In the genomic region with DNA sequence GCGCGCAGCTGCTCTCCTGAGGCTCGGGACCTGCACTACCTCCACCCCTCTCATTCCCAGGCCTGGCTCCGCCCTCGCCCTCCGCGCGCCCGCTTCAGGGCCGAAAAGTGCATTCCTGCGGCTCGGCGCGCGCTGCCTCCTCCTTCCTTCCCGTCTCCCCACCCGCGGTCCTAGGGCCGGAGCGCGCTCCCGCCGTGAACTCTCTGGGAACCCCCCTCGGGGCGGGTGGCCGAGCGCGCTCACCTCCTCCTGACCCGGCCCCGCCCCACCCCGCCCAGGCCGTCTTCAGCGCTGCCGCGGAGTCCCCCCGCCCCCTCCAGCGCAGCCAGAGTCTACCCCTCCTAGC, we compare ENCODE assay signal across 8 cellular contexts. TPM values are rescaled to one million over a fixed set of nuclear protein-coding genes. Genes with fewer than 3 reads are reported as not detected.
A peak's percentile ranks its signal among the peaks of the same experiment; 100 is the strongest.
DNase-seq lines count a peak whose midpoint lies in the region; ATAC-seq and TF ChIP-seq lines count a peak whose summit lies in the region.

No MANE protein-coding gene starts in this region.

- no peak for TF ChIP-seq CTCF in right lobe of liver (IDR thresholded peaks at IDR 0.05)

- H3K9me3 ChIP-seq in right lobe of liver, result no peaks in the 10 kb centered on the region

- no peaks in the 10 kb centered on the region for H3K36me3 ChIP-seq in right lobe of liver

- H3K27me3 ChIP-seq in right lobe of liver, result no peaks in the 10 kb centered on the region

- H3K4me1 ChIP-seq in right lobe of liver, result peaks cover 0 to 11% (median 0%) of the 10 kb centered on the region in 4 donors

- peak overlapping the region; percentile 49 to 63 (median 57) for H3K4me3 ChIP-seq in right lobe of liver

- DNase-seq in AG08395 (ENCODE audit: low spot score), result peak; percentile 96
- peak; percentile 68 for DNase-seq in NCI-H748 treated with DMSO at 0.1 percent for 48 hours (lab: John Stamatoyannopoulos, UW)
- DNase-seq in activated CD4-positive, alpha-beta T cell treated with anti-CD3 and anti-CD28 coated beads, Interleukin-2, amount 50 U/mL, for 48 hours, result peak; percentile 86 to 90
- DNase-seq in dermis microvascular lymphatic vessel endothelial cell (ENCODE audit: low read depth in 2 of 2), result peak; percentile 41 to 90
- peak; percentile 89 to 93 (median 90) for DNase-seq in right lobe of liver
- DNase-seq in stimulated activated CD4-positive, alpha-beta T cell treated with anti-CD3 and anti-CD28 coated beads, Interleukin-2, amount 100 ng/mL, for 48 hours, result peak; percentile 69 to 75

- ATAC-seq in HG03280 (IDR thresholded peaks at IDR 0.05; ENCODE audit: unreplicated experiment), result peak; percentile 58
- ATAC-seq in right lobe of liver, result peak; percentile 84 to 91 (median 86)

- TF ChIP-seq POLR2A in GM18951 (IDR thresholded peaks at IDR 0.05; ENCODE audit: extremely low read depth, insufficient read depth, insufficient read length), result peak; percentile 42
- no peak for TF ChIP-seq POLR2A in right lobe of liver (IDR thresholded peaks at IDR 0.05)

- in situ Hi-C loops in GM18951 (cut with MboI; ENCODE audit: low sequenced_read_pairs, unreplicated experiment), result no loop called here

- H3K27ac ChIP-seq in right lobe of liver, result peak overlapping the region; percentile 81 to 93 (median 85)

- intact Hi-C loops in right lobe of liver (cut with DNase I), result no loop called here

- 0% methylated on average over 3 of the region's 37 CpGs for WGBS in right lobe of liver (ENCODE audit: insufficient coverage, low coverage, low lambda C conversion rate, missing lambda C conversion rate)

RNA-seq across cellular contexts. Expression of a gene that starts 11.2 kb away (rescaled TPM):
- total RNA-seq in dermis microvascular lymphatic vessel endothelial cell (11.9 and 13.1 TPM in 2 replicates), right lobe of liver (1 to 10 TPM; 1.9 to 2.4 (median 2.1) TPM)

RNA-seq across cellular contexts. Expression of a gene that starts 13.8 kb away (rescaled TPM):
- 0.25 TPM in 1 of 2 replicates, not detected in the other for total RNA-seq in dermis microvascular lymphatic vessel endothelial cell
- total RNA-seq in right lobe of liver, result 1 to 10 TPM; 2.9 to 8.0 (median 3.9) TPM

RNA-seq across cellular contexts. Expression of a gene that starts 40.1 kb away (rescaled TPM):
- total RNA-seq in dermis microvascular lymphatic vessel endothelial cell (2.6 and 5.1 TPM in 2 replicates), right lobe of liver (10 to 100 TPM; 20.6 to 54.2 (median 37.1) TPM)

RNA-seq across cellular contexts. Expression of a gene that starts 40.3 kb away (rescaled TPM):
- total RNA-seq in dermis microvascular lymphatic vessel endothelial cell, result 10.7 and 11.8 TPM in 2 replicates
- 10 to 100 TPM in 5 of 6 experiments, 1 to 10 TPM in 1; 5.5 to 24.4 (median 19.2) TPM for total RNA-seq in right lobe of liver

RNA-seq across cellular contexts. Expression of a gene that starts 47.3 kb away (rescaled TPM):
- 4.2 and 6.0 TPM in 2 replicates for total RNA-seq in dermis microvascular lymphatic vessel endothelial cell
- 10 to 100 TPM in 2 of 6 experiments, 1 to 10 TPM in 3, under 1 TPM in 1; 0.04 to 15.0 (median 4.5) TPM for total RNA-seq in right lobe of liver

Comparison
In these comparisons a context has a peak if more than half of its experiments do, and no peak if none do; other contexts are left out.
1. Peak in every context shown above with its lines: DNase-seq, ATAC-seq, H3K4me3 ChIP-seq and H3K27ac ChIP-seq.